ENCODE assay signal across 26 cellular contexts in genomic region chr12:127431177-127431576, GRCh38.
"Had no signal": no experiment of that assay in that cellular context is flagged by ENCODE, and none has a peak within 500 bp of the region (broad histone marks: within the 10 kb centered on the region; RNA-seq: fewer than 3 reads in every experiment).

No MANE protein-coding gene starts in this region.

- FAIRE-seq: colon, islet of Langerhans had no signal

- H3K27ac Mint-ChIP-seq: mesothelial cell of epicardium had no signal

- H3K4me1 Mint-ChIP-seq: mesothelial cell of epicardium had no signal

- DNase-seq: cerebellar nuclear complex; dermis blood vessel endothelial cell; dorsolateral prefrontal cortex; effector CD4-positive, alpha-beta T cell; effector memory CD4-positive, alpha-beta T cell; erythroblast; esophagus squamous epithelium; foreskin fibroblast; foreskin melanocyte; gastrocnemius medialis; glutamatergic neuron; head of caudate nucleus; heart right ventricle; hippocampal formation; left cardiac atrium; left lung; left ventricle myocardium superior; lower lobe of right lung; mesenchymal stem cell; mucosa of descending colon had no signal

- H3K4me1 ChIP-seq: esophagus squamous epithelium, gastrocnemius medialis, heart right ventricle, left lung, lower lobe of right lung had no signal

- ATAC-seq: esophagus mucosa, gastrocnemius medialis, heart right ventricle, left cardiac atrium, left lung, left ventricle myocardium superior, mucosa of descending colon had no signal

- H3K27ac ChIP-seq: coronary artery, dorsolateral prefrontal cortex, epithelial cell of prostate, esophagus squamous epithelium, gastrocnemius medialis, heart right ventricle, left lung, lower lobe of right lung had no signal

- H3K4me3 Mint-ChIP-seq: mesothelial cell of epicardium had no signal

- H3K36me3 ChIP-seq: esophagus squamous epithelium, gastrocnemius medialis, heart right ventricle, left lung, lower lobe of right lung had no signal

- H3K4me3 ChIP-seq: coronary artery, dorsolateral prefrontal cortex, esophagus squamous epithelium, gastrocnemius medialis, heart right ventricle, left lung, lower lobe of right lung, mucosa of descending colon had no signal

- H3K9me3 Mint-ChIP-seq: mesothelial cell of epicardium had no signal

- H3K9me3 ChIP-seq: esophagus squamous epithelium, gastrocnemius medialis, heart right ventricle, lower lobe of right lung, mucosa of descending colon had no signal

- H3K36me3 Mint-ChIP-seq: mesothelial cell of epicardium had no signal

- H3K27me3 ChIP-seq: esophagus squamous epithelium, gastrocnemius medialis, left lung had no signal
